In the genomic region with DNA sequence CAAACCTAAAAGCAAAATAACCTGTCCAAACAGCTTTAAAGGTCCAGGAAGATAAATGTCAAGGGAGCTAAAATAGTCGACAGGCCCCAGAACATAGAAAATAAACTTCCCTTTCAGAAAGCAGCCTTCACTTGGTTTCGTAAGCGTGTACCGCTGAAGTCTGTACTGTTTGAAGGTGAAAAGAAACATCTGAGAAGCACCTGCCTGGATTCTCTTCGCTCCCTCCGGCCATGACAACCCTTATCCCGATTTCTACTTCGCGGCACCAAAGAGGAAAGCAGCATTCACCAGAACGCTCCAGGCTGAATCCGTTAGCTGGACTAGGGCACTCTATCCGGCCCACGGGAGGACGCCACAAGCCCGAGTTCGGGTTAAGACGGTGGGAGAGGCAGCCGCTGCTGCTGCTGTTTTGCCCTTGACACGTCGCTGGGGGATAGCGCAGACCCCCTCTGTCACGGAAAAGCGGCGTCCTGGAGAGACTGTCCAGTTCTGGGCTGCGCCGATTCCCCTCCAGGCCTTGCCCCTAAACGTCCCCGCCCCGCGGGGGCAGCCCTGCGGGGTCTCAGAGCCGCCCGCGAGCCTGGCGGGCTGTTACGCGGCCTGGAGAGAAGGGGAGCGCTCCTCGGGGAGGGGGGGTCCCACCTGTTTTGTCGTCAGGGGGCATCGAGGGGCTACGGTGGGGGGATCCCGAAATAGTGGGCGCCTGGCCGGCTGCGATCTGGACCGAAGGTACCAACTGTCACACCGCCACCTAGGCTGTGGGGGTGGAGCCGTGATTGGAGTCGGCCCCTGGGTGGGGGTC, we compare ENCODE assay signal across 7 cellular contexts. TPM values are rescaled to one million over a fixed set of nuclear protein-coding genes. Genes with fewer than 3 reads are reported as not detected.
DNase-seq lines count a peak whose midpoint lies in the region; ATAC-seq and TF ChIP-seq lines count a peak whose summit lies in the region.

No MANE protein-coding gene starts in this region.

- H3K36me3 Mint-ChIP-seq in activated T-helper 17 cell treated with anti-CD3 and anti-CD28 coated beads, Interleukin-2, amount 50 U/mL, for 72 hours (ENCODE audit: low read depth), result peaks cover 6% of the 10 kb centered on the region
- H3K36me3 Mint-ChIP-seq in type B pancreatic cell, result no peaks in the 10 kb centered on the region

- H3K27me3 Mint-ChIP-seq in activated T-helper 17 cell treated with anti-CD3 and anti-CD28 coated beads, Interleukin-2, amount 50 U/mL, for 72 hours, result no peaks in the 10 kb centered on the region
- no peaks in the 10 kb centered on the region for H3K27me3 Mint-ChIP-seq in type B pancreatic cell

- peak overlapping the region; percentile 100 for H3K4me3 Mint-ChIP-seq in activated T-helper 17 cell treated with anti-CD3 and anti-CD28 coated beads, Interleukin-2, amount 50 U/mL, for 72 hours
- peak overlapping the region; percentile 93 for H3K4me3 Mint-ChIP-seq in type B pancreatic cell

- TF ChIP-seq CTCF in GM10266 (IDR thresholded peaks at IDR 0.05; ENCODE audit: control insufficient read depth, insufficient read depth, low read depth, missing control alignments) (no peak), type B pancreatic cell (conservative IDR thresholded peaks at IDR 0.05) (no peak)

- H3K9me3 Mint-ChIP-seq in activated T-helper 17 cell treated with anti-CD3 and anti-CD28 coated beads, Interleukin-2, amount 50 U/mL, for 72 hours, result no peaks in the 10 kb centered on the region
- H3K9me3 Mint-ChIP-seq in type B pancreatic cell, result no peaks in the 10 kb centered on the region

- peak overlapping the region; percentile 98 for H3K27ac Mint-ChIP-seq in activated T-helper 17 cell treated with anti-CD3 and anti-CD28 coated beads, Interleukin-2, amount 50 U/mL, for 72 hours
- H3K27ac Mint-ChIP-seq in type B pancreatic cell, result peak overlapping the region; percentile 96

- DNase-seq in GM10266 (ENCODE audit: extremely low spot score) (peak; percentile 35), NCI-H226 (peak; percentile 39), fibroblast of gingiva (ENCODE audit: low read depth) (peak; percentile 36), myocyte (ENCODE audit: low read depth) (peak; percentile 53), type B pancreatic cell (ENCODE audit: extremely low spot score, unreplicated experiment) (no peak)

- no peak for ATAC-seq in activated T-helper 17 cell treated with anti-CD3 and anti-CD28 coated beads, Interleukin-2, amount 50 U/mL, for 72 hours (replicated peaks)
- ATAC-seq in HG03457 (IDR thresholded peaks at IDR 0.05; ENCODE audit: unreplicated experiment), result no peak

- peaks cover 26% of the 10 kb centered on the region for H3K4me1 Mint-ChIP-seq in activated T-helper 17 cell treated with anti-CD3 and anti-CD28 coated beads, Interleukin-2, amount 50 U/mL, for 72 hours
- H3K4me1 Mint-ChIP-seq in type B pancreatic cell (ENCODE audit: unreplicated experiment), result peaks cover 16% of the 10 kb centered on the region

RNA-seq across cellular contexts. Expression of a gene that starts 1.1 kb away (rescaled TPM):
- 10 to 100 TPM; 13.4 to 22.4 TPM for total RNA-seq in activated T-helper 17 cell treated with anti-CD3 and anti-CD28 coated beads, Interleukin-2, amount 50 U/mL, for 72 hours
- total RNA-seq in myocyte (23.7 and 44.0 TPM in 2 replicates), type B pancreatic cell (ENCODE audit: low replicate concordance) (15.1 and 26.9 TPM in 2 replicates)
- polyA plus RNA-seq in myocyte (2012), result 9.9 TPM
